Comparison of ENCODE assay signal across 1 cellular context in the genomic region with DNA sequence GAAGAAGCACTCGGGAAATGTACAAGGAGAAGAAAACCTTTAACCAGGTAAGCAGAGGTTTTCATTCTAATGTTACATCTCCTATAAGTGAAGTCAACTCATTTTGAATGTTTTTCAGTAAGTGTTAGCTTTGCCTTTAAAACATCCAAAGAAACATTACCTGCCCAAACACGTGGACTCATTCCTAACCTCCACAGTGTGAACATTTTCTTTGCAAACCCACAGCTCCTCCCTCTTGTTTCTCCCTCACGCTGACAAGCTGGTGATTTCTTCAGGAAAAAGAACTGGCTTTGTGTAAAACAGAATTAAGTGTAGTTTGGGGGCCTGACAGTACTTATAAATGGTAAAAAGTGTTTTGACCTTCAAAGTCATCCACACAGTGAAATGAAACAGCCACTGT.
TF ChIP-seq lines count a peak whose summit lies in the region.

No MANE protein-coding gene starts in this region.

TF ChIP-seq in WTC11, 78 proteins besides CTCF, POLR2A, EP300 and RAD21 (continued from another document):
- TF ChIP-seq FOXJ3 (CRISPR knock-in tag; IDR thresholded peaks at IDR 0.05; ENCODE audit: borderline replicate concordance) = no peak
- TF ChIP-seq, protein P1, sequence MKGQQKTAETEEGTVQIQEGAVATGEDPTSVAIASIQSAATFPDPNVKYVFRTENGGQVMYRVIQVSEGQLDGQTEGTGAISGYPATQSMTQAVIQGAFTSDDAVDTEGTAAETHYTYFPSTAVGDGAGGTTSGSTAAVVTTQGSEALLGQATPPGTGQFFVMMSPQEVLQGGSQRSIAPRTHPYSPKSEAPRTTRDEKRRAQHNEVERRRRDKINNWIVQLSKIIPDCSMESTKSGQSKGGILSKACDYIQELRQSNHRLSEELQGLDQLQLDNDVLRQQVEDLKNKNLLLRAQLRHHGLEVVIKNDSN (CRISPR knock-in tag; IDR thresholded peaks at IDR 0.05) = no peak
- no peak for TF ChIP-seq OVOL2 (CRISPR knock-in tag; IDR thresholded peaks at IDR 0.05; ENCODE audit: borderline replicate concordance)
- TF ChIP-seq ESRRA (CRISPR knock-in tag; IDR thresholded peaks at IDR 0.05; ENCODE audit: borderline replicate concordance) = no peak
- TF ChIP-seq NFYB (CRISPR knock-in tag; conservative IDR thresholded peaks at IDR 0.05; ENCODE audit: low read depth) = no peak
- no peak for TF ChIP-seq NR2C2 (CRISPR knock-in tag; IDR thresholded peaks at IDR 0.05)
- TF ChIP-seq, protein P2, sequence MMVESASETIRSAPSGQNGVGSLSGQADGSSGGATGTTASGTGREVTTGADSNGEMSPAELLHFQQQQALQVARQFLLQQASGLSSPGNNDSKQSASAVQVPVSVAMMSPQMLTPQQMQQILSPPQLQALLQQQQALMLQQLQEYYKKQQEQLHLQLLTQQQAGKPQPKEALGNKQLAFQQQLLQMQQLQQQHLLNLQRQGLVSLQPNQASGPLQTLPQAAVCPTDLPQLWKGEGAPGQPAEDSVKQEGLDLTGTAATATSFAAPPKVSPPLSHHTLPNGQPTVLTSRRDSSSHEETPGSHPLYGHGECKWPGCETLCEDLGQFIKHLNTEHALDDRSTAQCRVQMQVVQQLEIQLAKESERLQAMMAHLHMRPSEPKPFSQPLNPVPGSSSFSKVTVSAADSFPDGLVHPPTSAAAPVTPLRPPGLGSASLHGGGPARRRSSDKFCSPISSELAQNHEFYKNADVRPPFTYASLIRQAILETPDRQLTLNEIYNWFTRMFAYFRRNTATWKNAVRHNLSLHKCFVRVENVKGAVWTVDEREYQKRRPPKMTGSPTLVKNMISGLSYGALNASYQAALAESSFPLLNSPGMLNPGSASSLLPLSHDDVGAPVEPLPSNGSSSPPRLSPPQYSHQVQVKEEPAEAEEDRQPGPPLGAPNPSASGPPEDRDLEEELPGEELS (CRISPR knock-in tag; IDR thresholded peaks at IDR 0.05) = no peak
- TF ChIP-seq IRF2 (CRISPR knock-in tag; IDR thresholded peaks at IDR 0.05; ENCODE audit: borderline replicate concordance, low read depth) = no peak
